33 cellular contexts compared by ENCODE assay signal in the genomic region with DNA sequence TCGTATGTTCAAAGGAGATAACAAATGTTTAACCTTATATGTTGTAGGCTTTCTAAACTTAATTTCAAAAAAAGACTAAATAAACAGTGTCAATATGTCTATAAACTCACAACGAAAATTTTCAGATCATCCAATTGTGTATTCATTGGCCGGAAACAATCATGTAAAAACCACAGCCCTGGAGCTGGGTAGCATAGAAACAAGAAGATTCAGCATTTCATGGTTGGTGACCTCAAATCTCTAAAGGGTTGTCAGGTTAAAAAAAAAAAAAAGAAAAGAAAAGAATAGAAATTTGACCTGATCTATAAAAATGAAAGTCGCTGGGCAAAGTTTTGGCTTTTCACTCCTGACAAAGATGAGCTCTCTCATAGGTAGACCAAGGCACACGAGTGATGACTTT.
"Had no signal": no experiment of that assay in that cellular context is flagged by ENCODE, and none has a peak within 500 bp of the region (broad histone marks: within the 10 kb centered on the region; RNA-seq: fewer than 3 reads in every experiment).

No MANE protein-coding gene starts in this region.

- H3K4me3 ChIP-seq: adrenal gland, body of pancreas, breast epithelium had no signal

- H3K4me1 ChIP-seq: adrenal gland, body of pancreas, breast epithelium had no signal

- H3K9me3 ChIP-seq: adrenal gland, body of pancreas, breast epithelium had no signal

- DNase-seq: activated B cell treated with CpG ODN at 0.5 μM for 24 hours; activated CD4-positive, alpha-beta memory T cell treated with anti-CD3 and anti-CD28 coated beads for 36 hours; activated CD4-positive, alpha-beta T cell treated with anti-CD3 and anti-CD28 coated beads for 4 hours; activated CD4-positive, alpha-beta T cell treated with anti-CD3 and anti-CD28 coated beads, Interleukin-2, amount 10 ng/mL, durations not matched to agents 24 days and 14 days; activated CD4-positive, alpha-beta T cell treated with anti-CD3 and anti-CD28 coated beads, Interleukin-2, amount 50 U/mL, for 1 hour; activated CD4-positive, alpha-beta T cell treated with anti-CD3 and anti-CD28 coated beads, Interleukin-2, amount 50 U/mL, for 4 hours; activated CD4-positive, CD25-positive, alpha-beta regulatory T cell treated with anti-CD3 and anti-CD28 coated beads, Interleukin-2, amount 50 U/mL, for 72 hours; activated CD8-positive, alpha-beta memory T cell treated with anti-CD3 and anti-CD28 coated beads, Interleukin-2, amount 50 U/mL, for 4 hours; activated CD8-positive, alpha-beta T cell treated with anti-CD3 and anti-CD28 coated beads for 36 hours; activated effector memory CD4-positive, alpha-beta T cell treated with anti-CD3 and anti-CD28 coated beads, Interleukin-2, amount 50 U/mL, for 16 hours; activated gamma-delta T cell treated with Interleukin-2 at 50 U/mL for 16 hours; activated naive CD4-positive, alpha-beta T cell; activated naive CD4-positive, alpha-beta T cell treated with anti-CD3 and anti-CD28 coated beads for 36 hours; activated naive CD4-positive, alpha-beta T cell treated with anti-CD3 and anti-CD28 coated beads, Interleukin-2, amount 50 U/mL, for 16 hours; activated naive CD8-positive, alpha-beta T cell treated with anti-CD3 and anti-CD28 coated beads for 36 hours; activated T-cell treated with anti-CD3 and anti-CD28 coated beads for 4 hours; activated T-cell treated with anti-CD3 and anti-CD28 coated beads, Interleukin-2, amount 50 U/mL, for 1 hour; activated T-cell treated with anti-CD3 and anti-CD28 coated beads, Interleukin-2, amount 50 U/mL, for 4 hours; activated T-cell treated with anti-CD3 and anti-CD28 coated beads, Interleukin-2, amount 50 U/mL, for 72 hours; adrenal gland; amniotic stem cell; aorta; body of pancreas; brain microvascular endothelial cell; central memory CD4-positive, alpha-beta T cell; T-helper 9 cell had no signal

- H3K27ac ChIP-seq: adrenal gland, body of pancreas, brain microvascular endothelial cell, breast epithelium, VCaP had no signal

- ATAC-seq: activated CD8-positive, alpha-beta T cell treated with anti-CD3 and anti-CD28 coated beads for 36 hours; activated naive CD4-positive, alpha-beta T cell treated with anti-CD3 and anti-CD28 coated beads, Interleukin-2, amount 50 U/mL, for 72 hours; activated T-cell treated with anti-CD3 and anti-CD28 coated beads, Interleukin-2, amount 50 U/mL, for 4 hours; activated T-cell treated with anti-CD3 and anti-CD28 coated beads, Interleukin-2, amount 50 U/mL, for 72 hours; activated T-helper 17 cell treated with anti-CD3 and anti-CD28 coated beads, Interleukin-2, amount 50 U/mL, for 72 hours; body of pancreas had no signal

- H3K27me3 ChIP-seq: adrenal gland, body of pancreas, brain microvascular endothelial cell, breast epithelium had no signal

- FAIRE-seq: astrocyte, colon, TTC549 had no signal

- H3K36me3 ChIP-seq: adrenal gland, brain microvascular endothelial cell, breast epithelium had no signal
